In genomic region chr22:43534916-43535315, GRCh38 we compare ENCODE assay signal across 1 cellular context.
TF ChIP-seq lines count a peak whose summit lies in the region.

No MANE protein-coding gene starts in this region.

TF ChIP-seq in HepG2, 621 proteins besides CTCF, POLR2A, EP300 and RAD21 (continued from another document):
- TF ChIP-seq ARID4A (CRISPR knock-in tag; IDR thresholded peaks at IDR 0.05; ENCODE audit: borderline replicate concordance) (no peak), KMT2B (CRISPR knock-in tag; IDR thresholded peaks at IDR 0.05) (no peak), DNMT3B (CRISPR knock-in tag; conservative IDR thresholded peaks at IDR 0.05) (no peak), HNF4G (IDR thresholded peaks at IDR 0.05; ENCODE audit: borderline replicate concordance, low read depth, low read length) (no peak), HNF4G (CRISPR knock-in tag; IDR thresholded peaks at IDR 0.05; ENCODE audit: borderline replicate concordance, low read depth) (no peak), SRF (IDR thresholded peaks at IDR 0.05; ENCODE audit: low read depth, low read length) (no peak), CENPT (CRISPR knock-in tag; IDR thresholded peaks at IDR 0.05; ENCODE audit: low read depth) (no peak), BRCA1 (CRISPR knock-in tag; IDR thresholded peaks at IDR 0.05) (no peak)
